In genomic region chr5:1524799-1525623, GRCh38 we compare ENCODE assay signal across 8 cellular contexts. TPM values are rescaled to one million over a fixed set of nuclear protein-coding genes. Genes with fewer than 3 reads are reported as not detected.
A peak's percentile ranks its signal among the peaks of the same experiment; 100 is the strongest.
DNase-seq lines count a peak whose midpoint lies in the region; ATAC-seq and TF ChIP-seq lines count a peak whose summit lies in the region.

No MANE protein-coding gene starts in this region.

- H3K27ac ChIP-seq in GM23248, result no peak overlapping the region
- H3K27ac ChIP-seq in right cardiac atrium (ENCODE audit: low read length), result no peak overlapping the region
- H3K27ac ChIP-seq in smooth muscle cell (ENCODE audit: low read depth), result no peak overlapping the region
- no peak overlapping the region for H3K27ac ChIP-seq in PC-3 (ENCODE audit: low read length)

- H3K27me3 ChIP-seq in GM23248 (replicated peaks; ENCODE audit: insufficient read depth) (no peaks in the 10 kb centered on the region), right cardiac atrium (ENCODE audit: control insufficient read depth, insufficient read depth) (no peaks in the 10 kb centered on the region), smooth muscle cell (ENCODE audit: low read depth) (no peaks in the 10 kb centered on the region), PC-3 (ENCODE audit: low read length) (no peaks in the 10 kb centered on the region)

- intact Hi-C loops in right cardiac atrium (cut with DNase I), result no loop called here
- intact Hi-C loops in PC-3 (cut with micrococcal nuclease), result loop anchor here (5.0 kb wide), 1 partner anchor 32 kb away; no protein-coding TSS in a partner anchor

- H3K79me2 ChIP-seq in GM23248 (ENCODE audit: insufficient read depth), result peaks cover 33% of the 10 kb centered on the region
- peaks cover 31% of the 10 kb centered on the region for H3K79me2 ChIP-seq in smooth muscle cell (ENCODE audit: low read depth)
- H3K79me2 ChIP-seq in PC-3 (ENCODE audit: low read length), result peaks cover 33% of the 10 kb centered on the region

- H2AFZ ChIP-seq in GM23248, result peak overlapping the region; percentile 84
- no peak overlapping the region for H2AFZ ChIP-seq in smooth muscle cell (ENCODE audit: low read depth)
- H2AFZ ChIP-seq in PC-3 (ENCODE audit: low read length), result no peak overlapping the region

- peaks cover 10% of the 10 kb centered on the region for H3K4me1 ChIP-seq in GM23248 (ENCODE audit: insufficient read depth)
- H3K4me1 ChIP-seq in right cardiac atrium (ENCODE audit: control insufficient read depth, insufficient read depth, low read length), result no peaks in the 10 kb centered on the region
- peaks cover 19% of the 10 kb centered on the region for H3K4me1 ChIP-seq in smooth muscle cell (ENCODE audit: low read depth)
- H3K4me1 ChIP-seq in PC-3 (ENCODE audit: insufficient read depth, low read length), result peaks cover 19% of the 10 kb centered on the region

- DNase-seq in GM23248, result no peak
- DNase-seq in T-helper 17 cell, result peak in 1 of 3 donors; percentile 6
- DNase-seq in right cardiac atrium, result peak in 2 of 3 donors; percentile 44 to 51
- no peak for DNase-seq in smooth muscle cell (lab: John Stamatoyannopoulos, UW; ENCODE audit: unreplicated experiment)
- DNase-seq in PC-3, result no peak
- no peak for DNase-seq in occipital lobe (lab: John Stamatoyannopoulos, UW)
- DNase-seq in NCI-H2081 (lab: John Stamatoyannopoulos, UW), result no peak

- CTCF ChIA-PET in PC-3 (lab: Charles Lee), result no interaction called here

- H3K4me1 Mint-ChIP-seq in T-helper 17 cell, result peaks cover 20% of the 10 kb centered on the region

- H3K4me2 ChIP-seq in GM23248 (ENCODE audit: unreplicated experiment) (no peak overlapping the region), smooth muscle cell (peak overlapping the region; percentile 83), PC-3 (ENCODE audit: low read length) (no peak overlapping the region)

- peaks cover 5% of the 10 kb centered on the region; the same call in 1 of the 2 replicates for H3F3A ChIP-seq in GM23248 (ENCODE audit: insufficient read depth)
- peaks cover 10% of the 10 kb centered on the region for H3F3A ChIP-seq in smooth muscle cell (ENCODE audit: low read depth)
- no peaks in the 10 kb centered on the region for H3F3A ChIP-seq in PC-3 (ENCODE audit: low read length, unreplicated experiment)

- H3K27ac Mint-ChIP-seq in T-helper 17 cell, result no peak overlapping the region

- H3K9ac ChIP-seq in GM23248 (peak overlapping the region; percentile 97), smooth muscle cell (ENCODE audit: low read depth) (no peak overlapping the region), PC-3 (ENCODE audit: low read length) (no peak overlapping the region)

- H3K27me3 Mint-ChIP-seq in T-helper 17 cell, result no peaks in the 10 kb centered on the region

- no peaks in the 10 kb centered on the region for H3K36me3 Mint-ChIP-seq in T-helper 17 cell (ENCODE audit: low read depth)

- WGBS in GM23248 (ENCODE audit: low coverage in 1 of 2, low lambda C conversion rate in 2 of 2, missing lambda C conversion rate in 2 of 2), 2 experiments, result 92 to 94% methylated on average over 17 to 20 of the region's 20 CpGs
- WGBS in right cardiac atrium, result 93% methylated on average over 20 of the region's 20 CpGs
- WGBS in smooth muscle cell (ENCODE audit: low lambda C conversion rate), result 94% methylated on average over 19 of the region's 20 CpGs

- ATAC-seq in T-helper 17 cell (no peak), right cardiac atrium (no peak), GM21723 (IDR thresholded peaks at IDR 0.05; ENCODE audit: unreplicated experiment) (no peak), PC-3 (no peak)

- in situ Hi-C loops in GM23248 (cut with MboI), result no loop called here

- H3K4me3 Mint-ChIP-seq in T-helper 17 cell, result peak overlapping the region; percentile 78

- peak overlapping the region; percentile 83; the same call in 1 of the 2 replicates for H3K4me3 ChIP-seq in GM23248
- H3K4me3 ChIP-seq in right cardiac atrium (ENCODE audit: low read length), result no peak overlapping the region
- H3K4me3 ChIP-seq in smooth muscle cell, result no peak overlapping the region
- H3K4me3 ChIP-seq in PC-3 (ENCODE audit: low read length), result no peak overlapping the region

- no peaks in the 10 kb centered on the region for H3K9me3 ChIP-seq in GM23248 (ENCODE audit: low read depth)
- H3K9me3 ChIP-seq in T-helper 17 cell (ENCODE audit: control insufficient read depth, low read length, poor library complexity, severe bottlenecking), result no peaks in the 10 kb centered on the region
- peaks cover 1% of the 10 kb centered on the region for H3K9me3 ChIP-seq in right cardiac atrium (ENCODE audit: control insufficient read depth, low read length)
- H3K9me3 ChIP-seq in smooth muscle cell (replicated peaks; ENCODE audit: low read depth), result no peaks in the 10 kb centered on the region
- H3K9me3 ChIP-seq in PC-3 (ENCODE audit: low read length), result peaks cover 3% of the 10 kb centered on the region; the same call in 1 of the 2 replicates

- BruUV-seq in PC-3 (replicated peaks; lab: Mats Ljungman, UMichigan), result no TSS peak

- POLR2A ChIA-PET in PC-3 (lab: Charles Lee; ENCODE audit: unreplicated experiment), result no interaction called here

- TF ChIP-seq CTCF in smooth muscle cell (IDR thresholded peaks at IDR 0.05; ENCODE audit: borderline replicate concordance, insufficient read depth, poor library complexity, severe bottlenecking), result no peak
- TF ChIP-seq CTCF in PC-3 (conservative IDR thresholded peaks at IDR 0.05; ENCODE audit: low read depth, low read length), result no peak

- H3K36me3 ChIP-seq in GM23248 (ENCODE audit: low read depth), result no peaks in the 10 kb centered on the region; the same call in 1 of the 2 replicates
- no peaks in the 10 kb centered on the region for H3K36me3 ChIP-seq in smooth muscle cell (ENCODE audit: low read depth)
- peaks cover 15% of the 10 kb centered on the region for H3K36me3 ChIP-seq in PC-3 (ENCODE audit: low read depth, low read length)

- H3K9me2 ChIP-seq in GM23248 (ENCODE audit: insufficient read depth), result no peaks in the 10 kb centered on the region
- H3K9me2 ChIP-seq in PC-3 (replicated peaks; ENCODE audit: low read length), result no peaks in the 10 kb centered on the region

- H4K20me1 ChIP-seq in GM23248 (ENCODE audit: insufficient read depth) (no peaks in the 10 kb centered on the region; the same call in 1 of the 2 replicates), smooth muscle cell (ENCODE audit: low read depth) (peaks cover 31% of the 10 kb centered on the region), PC-3 (ENCODE audit: low read length) (peaks cover 11% of the 10 kb centered on the region)

RNA-seq across cellular contexts. Expression of gene LPCAT1, which starts 1.3 kb away (rescaled TPM):
- 31.6 and 48.4 TPM in 2 replicates for total RNA-seq in GM23248 (2014; rRNA removed; shearing (Covaris generic))
- 19.2 and 22.2 TPM in 2 replicates for polyA plus RNA-seq in GM23248 (2016; fragmentation: Nextera tagmentation; extraction: Ambion mirVana)
- total RNA-seq in T-helper 17 cell, result 10 to 100 TPM; 23.4 to 24.8 TPM
- total RNA-seq in right cardiac atrium, result 10 to 100 TPM; 11.0 to 19.7 (median 15.5) TPM
- 15.6 TPM for polyA plus RNA-seq in right cardiac atrium
- total RNA-seq in smooth muscle cell, result 42.7 and 52.0 TPM in 2 replicates
- polyA plus RNA-seq in smooth muscle cell, result 50.1 and 55.7 TPM in 2 replicates
- total RNA-seq in PC-3 (2014; rRNA removed), result 121 and 144 TPM in 2 replicates
- total RNA-seq in occipital lobe, result 129 TPM

Comparison
In these comparisons a context has a peak if more than half of its experiments do, and no peak if none do; other contexts are left out.
1. DNase-seq: peak in right cardiac atrium (2 of 3); none in GM23248 (single experiment), smooth muscle cell (single experiment), PC-3 (single experiment), occipital lobe (single experiment) and NCI-H2081 (0 of 2).